ENCODE assay signal across 30 cellular contexts in the genomic region with DNA sequence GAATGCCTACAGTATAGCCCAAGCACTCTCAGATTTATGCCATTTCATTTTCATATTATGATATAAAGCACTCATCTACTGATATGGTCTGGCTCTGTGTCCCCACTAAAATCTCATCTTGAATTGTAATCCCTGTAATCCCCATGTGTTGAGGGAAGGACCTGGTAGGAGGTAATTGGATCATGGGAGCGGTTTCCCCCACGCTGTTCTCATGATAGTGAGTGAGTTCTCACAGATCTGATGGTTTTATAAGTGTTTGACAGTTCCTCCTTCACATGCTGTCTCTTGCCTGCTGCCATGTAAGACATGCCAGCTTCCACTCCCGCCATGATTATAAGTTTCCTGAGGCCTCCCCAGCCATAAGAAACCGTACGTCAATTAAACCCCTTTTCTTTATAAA.
"Had no signal": no experiment of that assay in that cellular context is flagged by ENCODE, and none has a peak within 500 bp of the region (broad histone marks: within the 10 kb centered on the region; RNA-seq: fewer than 3 reads in every experiment).

No MANE protein-coding gene starts in this region.

- H3K4me3 ChIP-seq: MG63, PC-9, SJSA1 had no signal

- H3K27me3 ChIP-seq: MG63, SJSA1 had no signal

- ATAC-seq: Panc1 had no signal

- H3K27ac ChIP-seq: PC-9, SJSA1 had no signal

- H3K36me3 ChIP-seq: MG63, SJSA1 had no signal

- H3K9me3 ChIP-seq: MG63, SJSA1, SK-N-SH had no signal

- DNase-seq: Kasumi-1, KG1, MG63, NCI-H1048, NCI-H1092 treated with DMSO at 0.1 percent for 48 hours, NCI-H1105 treated with DMSO at 0.1 percent for 48 hours, NCI-H1417, NCI-H1436, NCI-H146, NCI-H1694, NCI-H187, NCI-H1930, NCI-H2029 treated with DMSO at 0.1 percent for 48 hours, NCI-H2081 treated with DMSO at 0.1 percent for 48 hours, NCI-H2107, NCI-H2171, NCI-H226, NCI-H446 treated with DMSO at 0.1 percent for 48 hours, NCI-H510A, NCI-H526, NCI-H69, NCI-H748 treated with DMSO at 0.1 percent for 48 hours, PC-9, Right ventricle myocardium superior, RPMI8226, SHP77 treated with DMSO at 0.1 percent for 48 hours, SK-N-SH, SW 1271 had no signal
